In the genomic region with DNA sequence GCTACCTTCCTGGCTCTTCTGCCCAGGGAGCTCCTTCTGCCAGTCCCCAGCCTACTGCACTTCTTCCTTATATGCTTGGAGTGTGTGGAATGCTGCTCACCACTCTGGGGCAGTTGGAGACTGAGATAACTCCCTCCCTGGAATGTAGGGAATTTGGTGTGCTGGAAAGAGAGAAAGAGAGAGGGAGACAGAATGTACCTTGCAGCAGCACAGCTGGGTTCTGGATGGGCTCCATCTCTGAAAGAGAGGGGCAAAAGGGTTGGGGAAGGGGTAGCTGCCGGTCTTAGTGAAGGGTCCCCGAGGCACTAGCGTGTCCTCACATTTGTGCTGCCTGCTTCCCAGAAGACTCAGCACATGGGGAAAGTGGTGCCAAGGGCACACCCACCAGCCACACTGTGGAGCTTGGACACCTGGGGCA, we compare ENCODE assay signal across 11 cellular contexts. TPM values are rescaled to one million over a fixed set of nuclear protein-coding genes. Genes with fewer than 3 reads are reported as not detected.
A peak's percentile ranks its signal among the peaks of the same experiment; 100 is the strongest.
DNase-seq lines count a peak whose midpoint lies in the region; ATAC-seq and TF ChIP-seq lines count a peak whose summit lies in the region.
"Had no signal": no experiment of that assay in that cellular context is flagged by ENCODE, and none has a peak within 500 bp of the region (broad histone marks: within the 10 kb centered on the region; RNA-seq: fewer than 3 reads in every experiment).

No MANE protein-coding gene starts in this region.

- H3K36me3 Mint-ChIP-seq in GM23338 (ENCODE audit: low read depth) (peaks cover 72% of the 10 kb centered on the region), progenitor cell of endocrine pancreas (ENCODE audit: insufficient read depth) (no peaks in the 10 kb centered on the region)

- H3K27me3 ChIP-seq in GM23338 (ENCODE audit: insufficient read depth), result no peaks in the 10 kb centered on the region
- H3K27me3 ChIP-seq: ascending aorta had no signal

- intact Hi-C loops in head of caudate nucleus (cut with DNase I), result no loop called here

- H3K4me3 Mint-ChIP-seq in GM23338 (peak overlapping the region; percentile 11; the same call in 1 of the 3 replicates), progenitor cell of endocrine pancreas (ENCODE audit: low read depth) (no peak overlapping the region)
- H3K4me3 Mint-ChIP-seq: stimulated activated naive CD8-positive, alpha-beta T cell treated with anti-CD3 and anti-CD28 coated beads, Interleukin-15, Interleukin-2, amounts not matched to agents 100 ng/mL and 50 ng/mL, for 24 hours had no signal

- H3K4me1 ChIP-seq in GM23338 (ENCODE audit: insufficient read depth), result peaks cover 57% of the 10 kb centered on the region

- H3K9me3 Mint-ChIP-seq in GM23338 (peaks cover 31% of the 10 kb centered on the region), progenitor cell of endocrine pancreas (ENCODE audit: low read depth) (no peaks in the 10 kb centered on the region)
- H3K9me3 Mint-ChIP-seq: stimulated activated naive CD8-positive, alpha-beta T cell treated with anti-CD3 and anti-CD28 coated beads, Interleukin-15, Interleukin-2, amounts not matched to agents 100 ng/mL and 50 ng/mL, for 24 hours had no signal

- H3K9me2 ChIP-seq in GM23338 (ENCODE audit: insufficient read depth), result peaks cover 11% of the 10 kb centered on the region; the same call in 1 of the 2 replicates

- TF ChIP-seq CTCF in GM23338 (conservative IDR thresholded peaks at IDR 0.05; ENCODE audit: low read depth in 2 of 2), result peak in 1 of 2 experiments; percentile 19; a peak in 1 of 4 replicates
- no peak for TF ChIP-seq CTCF in progenitor cell of endocrine pancreas (IDR thresholded peaks at IDR 0.05; ENCODE audit: unreplicated experiment)

- peaks cover 28% of the 10 kb centered on the region for H3K36me3 ChIP-seq in GM23338 (ENCODE audit: insufficient read depth)
- H3K36me3 ChIP-seq: ascending aorta had no signal

- H3K4me2 ChIP-seq in GM23338, result peak overlapping the region; percentile 65; the same call in 1 of the 2 replicates

- H3K27ac ChIP-seq in GM23338 (ENCODE audit: low read depth), result peak overlapping the region; percentile 90
- H3K27ac ChIP-seq: ascending aorta had no signal

- peaks cover 8% of the 10 kb centered on the region; the same call in 1 of the 2 replicates for H3F3A ChIP-seq in GM23338 (replicated peaks; ENCODE audit: low read depth)

- no peaks in the 10 kb centered on the region for H4K20me1 ChIP-seq in GM23338 (replicated peaks; ENCODE audit: insufficient read depth)

- peaks cover 15% of the 10 kb centered on the region for H3K79me2 ChIP-seq in GM23338 (replicated peaks; ENCODE audit: insufficient read depth)

- H3K27me3 Mint-ChIP-seq in GM23338 (ENCODE audit: insufficient read depth, low read depth, poor library complexity), result peaks cover 12% of the 10 kb centered on the region
- no peaks in the 10 kb centered on the region for H3K27me3 Mint-ChIP-seq in progenitor cell of endocrine pancreas
- H3K27me3 Mint-ChIP-seq: stimulated activated naive CD8-positive, alpha-beta T cell treated with anti-CD3 and anti-CD28 coated beads, Interleukin-15, Interleukin-2, amounts not matched to agents 100 ng/mL and 50 ng/mL, for 24 hours had no signal

- no peak overlapping the region for H2AFZ ChIP-seq in GM23338

- DNase-seq in GM23338 (ENCODE audit: low spot score) (peak; percentile 88), hepatic stellate cell (ENCODE audit: low spot score) (peak; percentile 68), progenitor cell of endocrine pancreas (ENCODE audit: low spot score, unreplicated experiment) (no peak), head of caudate nucleus (no peak), NCI-H1930 (lab: John Stamatoyannopoulos, UW) (no peak), NCI-H2107 (lab: John Stamatoyannopoulos, UW) (no peak)
- DNase-seq in activated CD8-positive, alpha-beta memory T cell treated with anti-CD3 and anti-CD28 coated beads for 24 hours, result no peak
- DNase-seq: erythroblast had no signal

- H3K4me3 ChIP-seq in GM23338, result no peak overlapping the region
- H3K4me3 ChIP-seq: ascending aorta had no signal

- H3K27ac Mint-ChIP-seq in GM23338 (peak overlapping the region; percentile 48; the same call in 1 of the 2 replicates), progenitor cell of endocrine pancreas (peak overlapping the region; percentile 7)
- H3K27ac Mint-ChIP-seq: stimulated activated naive CD8-positive, alpha-beta T cell treated with anti-CD3 and anti-CD28 coated beads, Interleukin-15, Interleukin-2, amounts not matched to agents 100 ng/mL and 50 ng/mL, for 24 hours had no signal

- peak; percentile 60 for ATAC-seq in GM23338
- peak; percentile 98 for ATAC-seq in SK-N-SH treated with all-trans-retinoic acid at 6 μM for 48 hours

- H3K4me1 Mint-ChIP-seq in GM23338 (peaks cover 62% of the 10 kb centered on the region), progenitor cell of endocrine pancreas (ENCODE audit: low read depth) (peaks cover 17% of the 10 kb centered on the region)

TF ChIP-seq in GM23338, 12 proteins besides CTCF, POLR2A, EP300 and RAD21 (continues in another document):
- no peak for TF ChIP-seq JUNB (IDR thresholded peaks at IDR 0.05; ENCODE audit: unreplicated experiment)
- no peak for TF ChIP-seq POLR2AphosphoS5 (IDR thresholded peaks at IDR 0.05; ENCODE audit: low read depth)
- no peak for TF ChIP-seq EZH2phosphoT487 (IDR thresholded peaks at IDR 0.05; ENCODE audit: unreplicated experiment)

TF ChIP-seq in SK-N-SH treated with all-trans-retinoic acid at 6 μM for 48 hours, 23 proteins besides CTCF, POLR2A, EP300 and RAD21:
- TF ChIP-seq ISL1 (CRISPR knock-in tag; IDR thresholded peaks at IDR 0.05), result peak; percentile 49; the same call in 1 of the 2 replicates
- no peak for TF ChIP-seq OSR1 (CRISPR knock-in tag; IDR thresholded peaks at IDR 0.05)

RNA-seq across cellular contexts. Expression of a gene that starts 40.2 kb away (rescaled TPM):
- total RNA-seq in GM23338 (2014; rRNA removed; shearing (Covaris generic)), result 140 and 154 TPM in 2 replicates
- 58.3 and 71.6 TPM in 2 replicates for polyA plus RNA-seq in GM23338 (2016; fragmentation: Nextera tagmentation; extraction: Ambion mirVana)
- total RNA-seq in progenitor cell of endocrine pancreas, result 154 and 163 TPM in 2 replicates

Comparison
In these comparisons a context has a peak if more than half of its experiments do, and no peak if none do; other contexts are left out.
1. DNase-seq: peak in GM23338 (single experiment) and hepatic stellate cell (single experiment); none in progenitor cell of endocrine pancreas (single experiment), activated CD8-positive, alpha-beta memory T cell treated with anti-CD3 and anti-CD28 coated beads for 24 hours (single experiment), head of caudate nucleus (0 of 42), NCI-H1930 (0 of 2) and NCI-H2107 (single experiment).